ENCODE assay signal across 1 cellular context in the genomic region with DNA sequence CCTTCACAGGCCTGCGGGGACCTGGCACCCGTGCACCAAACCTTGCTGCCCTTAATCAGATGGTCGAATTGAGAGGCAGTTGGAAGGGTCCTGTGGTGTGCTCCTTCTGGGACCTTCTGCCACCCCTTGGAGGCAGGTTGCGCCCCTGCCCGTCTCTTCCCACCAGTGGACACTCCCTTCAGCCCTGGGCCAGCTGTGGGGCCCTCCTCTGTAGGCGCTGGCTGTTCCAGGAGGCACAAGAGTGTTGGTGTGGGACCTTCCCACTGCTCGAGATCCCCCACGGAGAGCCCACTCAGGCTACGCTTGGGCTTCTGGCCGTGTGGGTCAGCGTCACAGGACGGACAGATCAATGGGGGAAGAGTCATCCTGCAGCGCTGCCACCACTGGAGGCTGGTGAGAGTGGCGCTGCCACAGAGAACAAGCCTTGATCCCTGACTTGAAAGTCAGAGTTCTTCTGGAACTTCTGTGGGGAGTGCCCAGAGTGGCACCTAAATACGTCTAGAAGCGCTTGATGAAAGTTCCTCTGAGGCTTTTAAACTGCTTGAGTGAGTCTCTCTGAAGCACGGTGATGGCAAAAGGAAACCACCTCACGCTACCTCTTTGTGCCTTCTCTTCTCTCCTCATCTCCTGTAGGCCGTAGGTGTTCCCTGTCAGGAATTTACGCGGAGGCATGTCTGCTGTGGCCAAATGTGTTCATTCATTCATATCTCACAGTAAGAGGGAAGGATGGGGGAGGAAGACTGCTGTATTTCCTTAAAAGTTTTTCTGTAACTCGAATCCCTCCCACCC.
TF ChIP-seq lines count a peak whose summit lies in the region.

No MANE protein-coding gene starts in this region.

TF ChIP-seq in SK-N-SH treated with all-trans-retinoic acid at 6 μM for 48 hours, 23 proteins besides CTCF, POLR2A, EP300 and RAD21 (continued from another document):
- TF ChIP-seq, protein P1, sequence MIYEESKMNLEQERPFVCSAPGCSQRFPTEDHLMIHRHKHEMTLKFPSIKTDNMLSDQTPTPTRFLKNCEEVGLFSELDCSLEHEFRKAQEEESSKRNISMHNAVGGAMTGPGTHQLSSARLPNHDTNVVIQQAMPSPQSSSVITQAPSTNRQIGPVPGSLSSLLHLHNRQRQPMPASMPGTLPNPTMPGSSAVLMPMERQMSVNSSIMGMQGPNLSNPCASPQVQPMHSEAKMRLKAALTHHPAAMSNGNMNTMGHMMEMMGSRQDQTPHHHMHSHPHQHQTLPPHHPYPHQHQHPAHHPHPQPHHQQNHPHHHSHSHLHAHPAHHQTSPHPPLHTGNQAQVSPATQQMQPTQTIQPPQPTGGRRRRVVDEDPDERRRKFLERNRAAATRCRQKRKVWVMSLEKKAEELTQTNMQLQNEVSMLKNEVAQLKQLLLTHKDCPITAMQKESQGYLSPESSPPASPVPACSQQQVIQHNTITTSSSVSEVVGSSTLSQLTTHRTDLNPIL (CRISPR knock-in tag; IDR thresholded peaks at IDR 0.05; ENCODE audit: low read depth): no peak
- no peak for TF ChIP-seq BACH2 (CRISPR knock-in tag; IDR thresholded peaks at IDR 0.05; ENCODE audit: borderline replicate concordance)
- TF ChIP-seq, protein P2, sequence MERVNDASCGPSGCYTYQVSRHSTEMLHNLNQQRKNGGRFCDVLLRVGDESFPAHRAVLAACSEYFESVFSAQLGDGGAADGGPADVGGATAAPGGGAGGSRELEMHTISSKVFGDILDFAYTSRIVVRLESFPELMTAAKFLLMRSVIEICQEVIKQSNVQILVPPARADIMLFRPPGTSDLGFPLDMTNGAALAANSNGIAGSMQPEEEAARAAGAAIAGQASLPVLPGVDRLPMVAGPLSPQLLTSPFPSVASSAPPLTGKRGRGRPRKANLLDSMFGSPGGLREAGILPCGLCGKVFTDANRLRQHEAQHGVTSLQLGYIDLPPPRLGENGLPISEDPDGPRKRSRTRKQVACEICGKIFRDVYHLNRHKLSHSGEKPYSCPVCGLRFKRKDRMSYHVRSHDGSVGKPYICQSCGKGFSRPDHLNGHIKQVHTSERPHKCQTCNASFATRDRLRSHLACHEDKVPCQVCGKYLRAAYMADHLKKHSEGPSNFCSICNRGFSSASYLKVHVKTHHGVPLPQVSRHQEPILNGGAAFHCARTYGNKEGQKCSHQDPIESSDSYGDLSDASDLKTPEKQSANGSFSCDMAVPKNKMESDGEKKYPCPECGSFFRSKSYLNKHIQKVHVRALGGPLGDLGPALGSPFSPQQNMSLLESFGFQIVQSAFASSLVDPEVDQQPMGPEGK (CRISPR knock-in tag; IDR thresholded peaks at IDR 0.05; ENCODE audit: borderline replicate concordance): no peak
- TF ChIP-seq ZNF70 (CRISPR knock-in tag; IDR thresholded peaks at IDR 0.05): no peak
- TF ChIP-seq, protein P3, sequence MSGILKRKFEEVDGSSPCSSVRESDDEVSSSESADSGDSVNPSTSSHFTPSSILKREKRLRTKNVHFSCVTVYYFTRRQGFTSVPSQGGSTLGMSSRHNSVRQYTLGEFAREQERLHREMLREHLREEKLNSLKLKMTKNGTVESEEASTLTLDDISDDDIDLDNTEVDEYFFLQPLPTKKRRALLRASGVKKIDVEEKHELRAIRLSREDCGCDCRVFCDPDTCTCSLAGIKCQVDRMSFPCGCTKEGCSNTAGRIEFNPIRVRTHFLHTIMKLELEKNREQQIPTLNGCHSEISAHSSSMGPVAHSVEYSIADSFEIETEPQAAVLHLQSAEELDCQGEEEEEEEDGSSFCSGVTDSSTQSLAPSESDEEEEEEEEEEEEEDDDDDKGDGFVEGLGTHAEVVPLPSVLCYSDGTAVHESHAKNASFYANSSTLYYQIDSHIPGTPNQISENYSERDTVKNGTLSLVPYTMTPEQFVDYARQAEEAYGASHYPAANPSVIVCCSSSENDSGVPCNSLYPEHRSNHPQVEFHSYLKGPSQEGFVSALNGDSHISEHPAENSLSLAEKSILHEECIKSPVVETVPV (CRISPR knock-in tag; IDR thresholded peaks at IDR 0.05): no peak
- no peak for TF ChIP-seq GLIS3 (CRISPR knock-in tag; IDR thresholded peaks at IDR 0.05)
- TF ChIP-seq ESRRG (CRISPR knock-in tag; IDR thresholded peaks at IDR 0.05): no peak
- TF ChIP-seq CSDC2 (CRISPR knock-in tag; IDR thresholded peaks at IDR 0.05): no peak
- TF ChIP-seq ZNF565 (CRISPR knock-in tag; conservative IDR thresholded peaks at IDR 0.05; ENCODE audit: low read depth): no peak
- TF ChIP-seq, protein P4, sequence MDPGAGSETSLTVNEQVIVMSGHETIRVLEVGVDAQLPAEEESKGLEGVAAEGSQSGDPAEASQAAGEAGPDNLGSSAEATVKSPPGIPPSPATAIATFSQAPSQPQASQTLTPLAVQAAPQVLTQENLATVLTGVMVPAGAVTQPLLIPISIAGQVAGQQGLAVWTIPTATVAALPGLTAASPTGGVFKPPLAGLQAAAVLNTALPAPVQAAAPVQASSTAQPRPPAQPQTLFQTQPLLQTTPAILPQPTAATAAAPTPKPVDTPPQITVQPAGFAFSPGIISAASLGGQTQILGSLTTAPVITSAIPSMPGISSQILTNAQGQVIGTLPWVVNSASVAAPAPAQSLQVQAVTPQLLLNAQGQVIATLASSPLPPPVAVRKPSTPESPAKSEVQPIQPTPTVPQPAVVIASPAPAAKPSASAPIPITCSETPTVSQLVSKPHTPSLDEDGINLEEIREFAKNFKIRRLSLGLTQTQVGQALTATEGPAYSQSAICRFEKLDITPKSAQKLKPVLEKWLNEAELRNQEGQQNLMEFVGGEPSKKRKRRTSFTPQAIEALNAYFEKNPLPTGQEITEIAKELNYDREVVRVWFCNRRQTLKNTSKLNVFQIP (CRISPR knock-in tag; IDR thresholded peaks at IDR 0.05; ENCODE audit: borderline replicate concordance, low read depth): no peak
- no peak for TF ChIP-seq PPARA (CRISPR knock-in tag; IDR thresholded peaks at IDR 0.05; ENCODE audit: borderline replicate concordance)
